8 cellular contexts compared by ENCODE assay signal in the genomic region with DNA sequence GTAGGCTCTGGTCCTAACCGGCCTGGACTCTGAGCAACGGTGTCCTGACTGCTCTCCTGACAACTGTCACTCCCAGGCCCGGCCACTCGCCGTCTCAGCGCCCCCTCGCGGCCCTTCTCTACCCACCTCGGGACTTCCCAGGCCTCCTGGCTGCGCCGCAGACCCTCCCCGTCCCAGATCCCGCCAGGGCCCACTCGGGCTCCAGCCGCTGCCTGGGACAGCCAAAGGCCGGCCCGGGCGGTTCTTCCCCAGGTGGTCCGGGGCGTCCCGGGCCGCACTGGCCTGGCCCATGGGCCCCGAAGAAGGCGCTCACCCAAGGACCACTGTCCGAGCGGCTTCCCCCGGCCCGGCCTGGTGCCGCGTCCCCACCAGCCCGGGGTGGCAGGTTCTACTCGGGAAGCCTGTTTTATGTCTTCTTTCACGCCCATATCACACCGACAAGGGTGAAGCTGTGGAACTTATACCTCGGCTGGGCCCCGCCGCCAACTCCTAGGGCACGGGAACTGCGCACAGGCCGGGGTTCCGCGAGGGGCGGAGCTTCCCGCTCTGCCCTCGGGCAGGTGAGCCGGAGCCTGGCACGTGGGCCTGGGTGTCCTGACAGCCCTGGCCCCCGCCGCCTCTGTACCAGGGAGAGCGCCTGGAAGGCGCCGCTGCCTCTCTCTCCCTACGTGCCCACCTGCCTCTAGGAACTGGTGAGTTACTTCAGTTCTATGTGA.
DNase-seq lines count a peak whose midpoint lies in the region; ATAC-seq and TF ChIP-seq lines count a peak whose summit lies in the region.

No MANE protein-coding gene starts in this region.

- TF ChIP-seq CTCF in activated B cell treated with CpG ODN at 0.5 μM for 24 hours (IDR thresholded peaks at IDR 0.05) (peak; percentile 81), cardiac fibroblast (IDR thresholded peaks at IDR 0.05; ENCODE audit: low read depth, low read length) (peak; percentile 57)

- peak overlapping the region; percentile 64 for H3K27ac Mint-ChIP-seq in activated B cell treated with CpG ODN at 0.5 μM for 24 hours

- ATAC-seq in GM21367 (IDR thresholded peaks at IDR 0.05; ENCODE audit: unreplicated experiment) (peak; percentile 96), activated B cell treated with CpG ODN at 0.5 μM for 24 hours (ENCODE audit: low read depth) (peak; percentile 91)

- H3K4me1 Mint-ChIP-seq in activated B cell treated with CpG ODN at 0.5 μM for 24 hours = peaks cover 7% of the 10 kb centered on the region

- no peaks in the 10 kb centered on the region for H3K9me3 Mint-ChIP-seq in activated B cell treated with CpG ODN at 0.5 μM for 24 hours

- H3K4me3 Mint-ChIP-seq in activated B cell treated with CpG ODN at 0.5 μM for 24 hours = peak overlapping the region; percentile 79

- CTCF ChIA-PET in activated B cell treated with CpG ODN at 0.5 μM for 24 hours (lab: Charles Lee) = no interaction called here

- no peaks in the 10 kb centered on the region for H3K27me3 Mint-ChIP-seq in activated B cell treated with CpG ODN at 0.5 μM for 24 hours

- POLR2A ChIA-PET in activated B cell treated with CpG ODN at 0.5 μM for 24 hours (lab: Charles Lee) = interaction anchor here (0.9 to 1.2 kb wide), 2 partner anchors 352 to 359 kb away, joined by 4 read pairs; no protein-coding TSS in a partner anchor

- no peaks in the 10 kb centered on the region for H3K36me3 Mint-ChIP-seq in activated B cell treated with CpG ODN at 0.5 μM for 24 hours (ENCODE audit: low read depth)

- intact Hi-C loops in activated B cell treated with CpG ODN at 0.5 μM for 24 hours (cut with micrococcal nuclease) = loop anchor here (2.0 to 10.0 kb wide), 4 partner anchors 100 to 1086 kb away; no protein-coding TSS in a partner anchor

- H3K4me3 ChIP-seq in cardiac fibroblast (replicated peaks in 1 of 2; ENCODE audit: low read depth in 2 of 2, low read length in 2 of 2) = peak overlapping the region; percentile 42 to 52

- DNase-seq in COLO829 (ENCODE audit: low spot score) (peak; percentile 21), HuH-7 (ENCODE audit: low spot score) (peak; percentile 71), activated B cell treated with CpG ODN at 0.5 μM for 24 hours (peak; percentile 73), cardiac fibroblast (ENCODE audit: low read depth in 2 of 2) (peak; percentile 22 to 50), kidney tubule cell (ENCODE audit: low spot score) (peak; percentile 80), RKO (ENCODE audit: low spot score) (no peak)
- peak; percentile 85 for DNase-seq in stimulated activated CD4-positive, alpha-beta T cell treated with anti-CD3 and anti-CD28 coated beads, Interleukin-15, amount 100 ng/mL, for 24 hours
